1 cellular context compared by ENCODE assay signal in genomic region chr2:71465961-71466300, GRCh38.
TF ChIP-seq lines count a peak whose summit lies in the region.

No MANE protein-coding gene starts in this region.

TF ChIP-seq in H1, 55 proteins besides CTCF, POLR2A, EP300 and RAD21:
- TF ChIP-seq SRF (IDR thresholded peaks at IDR 0.05; ENCODE audit: low read depth, low read length) (no peak), RNF2 (IDR thresholded peaks at IDR 0.05; ENCODE audit: borderline replicate concordance, low read depth, low read length, missing control alignments, poor library complexity, severe bottlenecking) (peak; percentile 41)
